In the genomic region with DNA sequence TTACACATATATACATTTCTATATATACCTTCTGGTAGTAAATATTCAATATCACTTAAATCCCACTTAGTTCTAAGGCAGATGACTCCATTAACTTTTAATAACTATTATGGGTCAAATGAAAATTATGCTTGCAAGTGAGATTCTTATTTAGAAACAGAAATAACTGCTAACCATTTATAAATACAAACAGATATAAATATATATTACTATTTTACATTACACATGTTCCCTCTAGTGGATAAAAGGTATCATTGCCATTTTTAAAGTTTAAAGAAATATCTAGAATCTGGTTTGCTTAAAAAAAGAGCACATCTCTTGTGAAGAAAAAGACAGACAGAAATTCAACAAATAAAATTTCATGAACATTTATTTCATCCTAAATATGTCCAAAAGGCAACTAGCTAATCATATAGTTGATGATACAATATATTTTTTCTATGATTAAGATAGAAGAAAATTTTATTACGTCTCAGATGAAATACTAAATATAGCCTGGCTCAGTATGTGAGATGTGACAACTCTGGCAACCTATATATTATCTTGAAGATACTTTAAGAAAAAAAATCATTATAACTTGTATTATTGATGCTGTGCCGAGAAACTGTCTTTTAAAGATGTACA, we compare ENCODE assay signal across 9 cellular contexts. TPM values are rescaled to one million over a fixed set of nuclear protein-coding genes. Genes with fewer than 3 reads are reported as not detected.
A peak's percentile ranks its signal among the peaks of the same experiment; 100 is the strongest.
DNase-seq lines count a peak whose midpoint lies in the region; ATAC-seq and TF ChIP-seq lines count a peak whose summit lies in the region.
"Had no signal": no experiment of that assay in that cellular context is flagged by ENCODE, and none has a peak within 500 bp of the region (broad histone marks: within the 10 kb centered on the region; RNA-seq: fewer than 3 reads in every experiment).

No MANE protein-coding gene starts in this region.

- no peaks in the 10 kb centered on the region for H3K9me3 Mint-ChIP-seq in MCF 10A (ENCODE audit: unreplicated experiment)
- no peaks in the 10 kb centered on the region for H3K9me3 Mint-ChIP-seq in nephron progenitor cell
- no peaks in the 10 kb centered on the region for H3K9me3 Mint-ChIP-seq in activated CD4-positive, alpha-beta memory T cell treated with anti-CD3 and anti-CD28 coated beads for 36 hours
- H3K9me3 Mint-ChIP-seq: dendritic cell treated with granulocyte-macrophage colony-stimulating factor and Interleukin-4, amounts not matched to agents 40 ng/mL and 50 ng/mL, for 4 days had no signal

- peak; percentile 100 for DNase-seq in DMS53 treated with DMSO at 0.1 percent for 48 hours (lab: John Stamatoyannopoulos, UW; ENCODE audit: unreplicated experiment)
- peak; percentile 55 for DNase-seq in LoVo (ENCODE audit: low spot score)
- peak; percentile 16 for DNase-seq in MCF 10A (ENCODE audit: unreplicated experiment)
- DNase-seq in nephron progenitor cell, result no peak
- DNase-seq in activated CD4-positive, alpha-beta memory T cell treated with anti-CD3 and anti-CD28 coated beads for 36 hours, result no peak

- no peak overlapping the region for H3K27ac Mint-ChIP-seq in MCF 10A (ENCODE audit: low read depth, unreplicated experiment)
- no peak overlapping the region for H3K27ac Mint-ChIP-seq in nephron progenitor cell
- H3K27ac Mint-ChIP-seq in activated CD4-positive, alpha-beta memory T cell treated with anti-CD3 and anti-CD28 coated beads for 36 hours, result no peak overlapping the region
- H3K27ac Mint-ChIP-seq: dendritic cell treated with granulocyte-macrophage colony-stimulating factor and Interleukin-4, amounts not matched to agents 40 ng/mL and 50 ng/mL, for 4 days had no signal

- intact Hi-C loops in MCF 10A (cut with micrococcal nuclease), result loop anchor here (1.0 to 5.0 kb wide), 5 partner anchors 106 to 640 kb away; no protein-coding TSS in a partner anchor
- intact Hi-C loops in activated CD4-positive, alpha-beta memory T cell treated with anti-CD3 and anti-CD28 coated beads for 36 hours (cut with micrococcal nuclease), result loop anchor here (1.0 to 2.0 kb wide), 2 partner anchors 106 to 172 kb away; no protein-coding TSS in a partner anchor

- H3K27me3 Mint-ChIP-seq in MCF 10A (ENCODE audit: insufficient read depth, unreplicated experiment), result no peaks in the 10 kb centered on the region
- no peaks in the 10 kb centered on the region for H3K27me3 Mint-ChIP-seq in nephron progenitor cell (ENCODE audit: low read depth, poor library complexity)
- H3K27me3 Mint-ChIP-seq in activated CD4-positive, alpha-beta memory T cell treated with anti-CD3 and anti-CD28 coated beads for 36 hours, result no peaks in the 10 kb centered on the region
- H3K27me3 Mint-ChIP-seq: dendritic cell treated with granulocyte-macrophage colony-stimulating factor and Interleukin-4, amounts not matched to agents 40 ng/mL and 50 ng/mL, for 4 days had no signal

- no TSS peak for BruUV-seq in MCF 10A (replicated peaks; lab: Mats Ljungman, UMichigan)

- TF ChIP-seq CTCF in MCF 10A (IDR thresholded peaks at IDR 0.05; ENCODE audit: unreplicated experiment) (peak; percentile 31), nephron progenitor cell (IDR thresholded peaks at IDR 0.05) (peak; percentile 72)

- CTCF ChIA-PET in MCF 10A (lab: Yijun Ruan, JAX), result interaction anchor here (0.6 to 7.1 kb wide), 13 partner anchors 11 to 219 kb away, joined by 3 to 73 read pairs (median 4); partner anchors contain the start of gene RAD51AP1
- CTCF ChIA-PET in activated CD4-positive, alpha-beta memory T cell treated with anti-CD3 and anti-CD28 coated beads for 36 hours (lab: Charles Lee), result interaction anchor here (1.0 to 6.2 kb wide), 11 partner anchors 10 to 641 kb away, joined by 3 to 64 read pairs (median 4); a partner anchor contains a TSS

- POLR2A ChIA-PET in MCF 10A (lab: Yijun Ruan, JAX), result no interaction called here
- POLR2A ChIA-PET in activated CD4-positive, alpha-beta memory T cell treated with anti-CD3 and anti-CD28 coated beads for 36 hours (lab: Charles Lee), result no interaction called here

- H3K4me1 Mint-ChIP-seq in MCF 10A (ENCODE audit: insufficient read depth, unreplicated experiment), result no peaks in the 10 kb centered on the region
- H3K4me1 Mint-ChIP-seq in nephron progenitor cell, result no peaks in the 10 kb centered on the region
- peaks cover 5% of the 10 kb centered on the region for H3K4me1 Mint-ChIP-seq in activated CD4-positive, alpha-beta memory T cell treated with anti-CD3 and anti-CD28 coated beads for 36 hours (ENCODE audit: low read depth)

- ATAC-seq in GM21526 (IDR thresholded peaks at IDR 0.05; ENCODE audit: low FRiP score, unreplicated experiment), result no peak
- ATAC-seq in GM18868 (IDR thresholded peaks at IDR 0.05; ENCODE audit: unreplicated experiment), result no peak
- ATAC-seq in HG02588 (IDR thresholded peaks at IDR 0.05; ENCODE audit: unreplicated experiment), result no peak

- H3K36me3 Mint-ChIP-seq in MCF 10A (ENCODE audit: insufficient read depth, unreplicated experiment) (peaks cover 32% of the 10 kb centered on the region), nephron progenitor cell (ENCODE audit: low read depth) (peaks cover 26% of the 10 kb centered on the region)
- H3K36me3 Mint-ChIP-seq in activated CD4-positive, alpha-beta memory T cell treated with anti-CD3 and anti-CD28 coated beads for 36 hours, result peaks cover 17% of the 10 kb centered on the region

- no peak overlapping the region for H3K4me3 Mint-ChIP-seq in MCF 10A (ENCODE audit: unreplicated experiment)
- H3K4me3 Mint-ChIP-seq in nephron progenitor cell, result no peak overlapping the region
- no peak overlapping the region for H3K4me3 Mint-ChIP-seq in activated CD4-positive, alpha-beta memory T cell treated with anti-CD3 and anti-CD28 coated beads for 36 hours
- H3K4me3 Mint-ChIP-seq: dendritic cell treated with granulocyte-macrophage colony-stimulating factor and Interleukin-4, amounts not matched to agents 40 ng/mL and 50 ng/mL, for 4 days had no signal

RNA-seq across cellular contexts. Expression of gene RAD51AP1, which starts 11.7 kb away (rescaled TPM):
- 7.1 and 10.8 TPM in 2 replicates for total RNA-seq in MCF 10A (2022)
- total RNA-seq in activated CD4-positive, alpha-beta memory T cell treated with anti-CD3 and anti-CD28 coated beads for 36 hours, result 10 to 100 TPM; 44.6 to 49.7 TPM

RNA-seq across cellular contexts. Expression of gene DYRK4, which starts 35.0 kb away (rescaled TPM):
- total RNA-seq in MCF 10A (2022), result 77.9 and 87.1 TPM in 2 replicates
- total RNA-seq in activated CD4-positive, alpha-beta memory T cell treated with anti-CD3 and anti-CD28 coated beads for 36 hours, result 10 to 100 TPM; 26.0 to 26.7 TPM

Comparison
In these comparisons a context has a peak if more than half of its experiments do, and no peak if none do; other contexts are left out.
1. DNase-seq: peak in DMS53 treated with DMSO at 0.1 percent for 48 hours (single experiment), LoVo (single experiment) and MCF 10A (single experiment); none in nephron progenitor cell (single experiment) and activated CD4-positive, alpha-beta memory T cell treated with anti-CD3 and anti-CD28 coated beads for 36 hours (single experiment).